13 cellular contexts compared by ENCODE assay signal in the genomic region with DNA sequence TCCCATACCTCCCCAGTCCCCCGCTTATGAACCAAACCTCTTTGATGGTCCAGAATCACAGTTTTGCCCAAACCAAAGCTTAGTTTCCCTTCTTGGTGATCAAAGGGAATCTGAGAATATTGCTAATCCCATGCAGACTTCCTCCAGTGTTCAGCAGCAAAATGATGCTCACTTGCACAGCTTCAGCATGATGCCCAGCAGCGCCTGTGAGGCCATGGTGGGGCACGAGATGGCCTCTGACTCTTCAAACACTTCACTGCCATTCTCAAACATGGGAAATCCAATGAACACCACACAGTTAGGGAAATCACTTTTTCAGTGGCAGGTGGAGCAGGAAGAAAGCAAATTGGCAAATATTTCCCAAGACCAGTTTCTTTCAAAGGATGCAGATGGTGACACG. TPM values are rescaled to one million over a fixed set of nuclear protein-coding genes. Genes with fewer than 3 reads are reported as not detected.
A peak's percentile ranks its signal among the peaks of the same experiment; 100 is the strongest.
DNase-seq lines count a peak whose midpoint lies in the region; ATAC-seq and TF ChIP-seq lines count a peak whose summit lies in the region.
"Had no signal": no experiment of that assay in that cellular context is flagged by ENCODE, and none has a peak within 500 bp of the region (broad histone marks: within the 10 kb centered on the region; RNA-seq: fewer than 3 reads in every experiment).

No MANE protein-coding gene starts in this region.

- peaks cover 68% of the 10 kb centered on the region for H3K36me3 ChIP-seq in right atrium auricular region
- H3K36me3 ChIP-seq in mucosa of rectum (ENCODE audit: control insufficient read depth in 2 of 2, insufficient read depth in 2 of 2, low read length in 2 of 2): peaks cover 58 to 60% of the 10 kb centered on the region in 2 donors

- H3K4me3 ChIP-seq in right atrium auricular region (peak overlapping the region; percentile 19 to 86), mucosa of rectum (ENCODE audit: low read length in 2 of 2) (peak overlapping the region in 1 of 2 donors; percentile 20)
- H3K4me3 ChIP-seq: MG63 had no signal

- H3K27ac ChIP-seq in right atrium auricular region (no peak overlapping the region), mucosa of rectum (ENCODE audit: low read depth in 2 of 2, low read length in 2 of 2) (peak overlapping the region; percentile 11 to 18)

- H3K4me1 ChIP-seq in right atrium auricular region (peaks cover 0 to 40% of the 10 kb centered on the region in 2 donors), mucosa of rectum (ENCODE audit: control insufficient read depth in 2 of 2, insufficient read depth in 2 of 2, low read length in 2 of 2) (peaks cover 21 to 29% of the 10 kb centered on the region in 2 donors)

- H3K36me3 Mint-ChIP-seq in activated naive CD8-positive, alpha-beta T cell treated with anti-CD3 and anti-CD28 coated beads, Interleukin-2, amount 50 U/mL, for 24 hours (ENCODE audit: low read depth): peaks cover 83% of the 10 kb centered on the region

- H3K9me3 ChIP-seq in right atrium auricular region (no peaks in the 10 kb centered on the region), mucosa of rectum (ENCODE audit: control insufficient read depth in 2 of 2, low read length in 2 of 2) (no peaks in the 10 kb centered on the region)
- H3K9me3 ChIP-seq: MG63 had no signal

- H3K4me1 Mint-ChIP-seq in activated naive CD8-positive, alpha-beta T cell treated with anti-CD3 and anti-CD28 coated beads, Interleukin-2, amount 50 U/mL, for 24 hours: peaks cover 77% of the 10 kb centered on the region

- H3K9ac ChIP-seq in mucosa of rectum (ENCODE audit: low read depth in 1 of 2, low read length in 2 of 2): no peak overlapping the region

- no peak for ATAC-seq in left cardiac atrium
- ATAC-seq in activated naive CD8-positive, alpha-beta T cell treated with anti-CD3 and anti-CD28 coated beads, Interleukin-2, amount 50 U/mL, for 24 hours: no peak
- ATAC-seq: esophagus mucosa, HCT116, Right ventricle myocardium inferior had no signal

- in situ Hi-C loops in KBM-7 (cut with MboI; ENCODE audit: low pct_unique_long_range_greater_than_20kb, low sequenced_read_pairs): no loop called here

- H3K9me3 Mint-ChIP-seq in activated naive CD8-positive, alpha-beta T cell treated with anti-CD3 and anti-CD28 coated beads, Interleukin-2, amount 50 U/mL, for 24 hours: no peaks in the 10 kb centered on the region

- intact Hi-C loops in left cardiac atrium (cut with DNase I): loop anchor here in 1 of 2 donors (5.0 kb wide), 1 partner anchor 41 kb away; no protein-coding TSS in a partner anchor

- no peaks in the 10 kb centered on the region for H3K27me3 Mint-ChIP-seq in activated naive CD8-positive, alpha-beta T cell treated with anti-CD3 and anti-CD28 coated beads, Interleukin-2, amount 50 U/mL, for 24 hours

- H3K27ac Mint-ChIP-seq in activated naive CD8-positive, alpha-beta T cell treated with anti-CD3 and anti-CD28 coated beads, Interleukin-2, amount 50 U/mL, for 24 hours: peak overlapping the region; percentile 61

- no peak for TF ChIP-seq CTCF in right atrium auricular region (IDR thresholded peaks at IDR 0.05)

- no peaks in the 10 kb centered on the region for H3K27me3 ChIP-seq in right atrium auricular region
- no peaks in the 10 kb centered on the region for H3K27me3 ChIP-seq in mucosa of rectum (ENCODE audit: control insufficient read depth in 2 of 2, insufficient read depth in 2 of 2, low read length in 2 of 2)
- H3K27me3 ChIP-seq: MG63 had no signal

- H3K4me3 Mint-ChIP-seq in activated naive CD8-positive, alpha-beta T cell treated with anti-CD3 and anti-CD28 coated beads, Interleukin-2, amount 50 U/mL, for 24 hours: peak overlapping the region; percentile 99

- no peak for DNase-seq in right atrium auricular region (ENCODE audit: low spot score)
- DNase-seq in left cardiac atrium: no peak
- no peak for DNase-seq in activated naive CD8-positive, alpha-beta T cell treated with anti-CD3 and anti-CD28 coated beads, Interleukin-2, amount 50 U/mL, for 24 hours
- DNase-seq in KBM-7: no peak
- DNase-seq in NOMO-1 treated with dmso at 0.1 percent for 144 hours (lab: John Stamatoyannopoulos, UW; ENCODE audit: unreplicated experiment): no peak
- no peak for DNase-seq in NCI-H345 treated with DMSO at 0.1 percent for 48 hours (lab: John Stamatoyannopoulos, UW; ENCODE audit: unreplicated experiment)
- no peak for DNase-seq in COR-L47 (lab: John Stamatoyannopoulos, UW)
- DNase-seq: MG63, NCI-H345 had no signal

RNA-seq across cellular contexts. Expression of gene NFKBIZ, which starts 4.2 kb away (rescaled TPM):
- total RNA-seq in right atrium auricular region (10 to 100 TPM; 26.6 to 28.7 TPM), left cardiac atrium (10 to 100 TPM; 34.9 to 39.7 TPM)

Comparison
In these comparisons a context has a peak if more than half of its experiments do, and no peak if none do; other contexts are left out.
1. H3K27ac ChIP-seq: peak in mucosa of rectum (2 of 2); none in right atrium auricular region (0 of 2).